Comparison of ENCODE assay signal across 20 cellular contexts in the genomic region with DNA sequence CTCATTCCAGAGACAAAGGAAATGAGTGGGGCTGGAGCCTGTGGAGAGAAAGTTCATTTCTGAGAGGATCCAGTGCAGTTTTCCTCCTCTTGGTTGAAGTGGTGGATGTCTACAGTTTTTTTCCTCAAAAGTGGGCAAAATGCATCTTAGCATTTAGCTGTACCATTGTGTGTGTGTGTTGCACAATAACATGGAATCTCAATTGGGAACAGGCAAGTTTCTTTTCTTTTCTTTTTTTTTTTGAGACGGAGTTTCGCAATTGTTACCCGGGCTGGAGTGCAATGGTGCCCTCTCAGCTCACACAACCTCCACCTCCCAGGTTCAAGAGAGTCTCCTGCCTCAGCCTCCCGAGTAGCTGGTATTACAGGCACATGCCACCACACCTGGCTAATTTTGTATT.
A peak's percentile ranks its signal among the peaks of the same experiment; 100 is the strongest.
DNase-seq lines count a peak whose midpoint lies in the region; ATAC-seq, FAIRE-seq and TF ChIP-seq lines count a peak whose summit lies in the region.
"Had no signal": no experiment of that assay in that cellular context is flagged by ENCODE, and none has a peak within 500 bp of the region (broad histone marks: within the 10 kb centered on the region; RNA-seq: fewer than 3 reads in every experiment).

No MANE protein-coding gene starts in this region.

- intact Hi-C loops in MCF 10A (cut with micrococcal nuclease) (no loop called here), breast epithelium (cut with DNase I; ENCODE audit: low total_unique reads) (no loop called here)

- H3K27me3 Mint-ChIP-seq in MCF 10A (ENCODE audit: insufficient read depth, unreplicated experiment) = no peaks in the 10 kb centered on the region

- H3K9me3 ChIP-seq in breast epithelium (no peaks in the 10 kb centered on the region), adipocyte (ENCODE audit: control insufficient read depth, low read length) (no peaks in the 10 kb centered on the region)

- H3K4me1 ChIP-seq in breast epithelium (no peaks in the 10 kb centered on the region), adipocyte (ENCODE audit: control insufficient read depth, insufficient read depth, low read length) (no peaks in the 10 kb centered on the region)

- BruUV-seq in MCF 10A (replicated peaks; lab: Mats Ljungman, UMichigan) = no TSS peak

- H3K36me3 ChIP-seq in breast epithelium (no peaks in the 10 kb centered on the region), adipocyte (ENCODE audit: control insufficient read depth, insufficient read depth, low read length, severe bottlenecking) (no peaks in the 10 kb centered on the region)

- FAIRE-seq in GM12891 (lab: Jason Lieb, UNC) = no peak
- no peak for FAIRE-seq in urothelium cell line (lab: Jason Lieb, UNC)
- FAIRE-seq: GM12892 had no signal

- ATAC-seq in GM21390 (IDR thresholded peaks at IDR 0.05; ENCODE audit: unreplicated experiment) = no peak
- ATAC-seq: HCT116 had no signal

- peak; percentile 43 for DNase-seq in MCF 10A (ENCODE audit: unreplicated experiment)
- no peak for DNase-seq in breast epithelium (ENCODE audit: low spot score in 2 of 2)
- peak; percentile 80 for DNase-seq in adipocyte (ENCODE audit: low read depth)
- DNase-seq in fibroblast of peridontal ligament (ENCODE audit: extremely low read depth) = peak; percentile 47
- no peak for DNase-seq in GM12891 (ENCODE audit: insufficient read length, low spot score)
- no peak for DNase-seq in urothelium cell line (ENCODE audit: low spot score)
- no peak for DNase-seq in foreskin melanocyte
- DNase-seq: 8988T, DND-41, GDM1, KG1, NCI-H1436, NCI-H2029, NCI-H510A, PC-9 had no signal

- POLR2A ChIA-PET in MCF 10A (lab: Yijun Ruan, JAX) = no interaction called here

- H3K9me3 Mint-ChIP-seq in MCF 10A (ENCODE audit: unreplicated experiment) = no peaks in the 10 kb centered on the region

- H3K36me3 Mint-ChIP-seq in MCF 10A (ENCODE audit: insufficient read depth, unreplicated experiment) = no peaks in the 10 kb centered on the region

- H3K27me3 ChIP-seq in breast epithelium = no peaks in the 10 kb centered on the region
- no peaks in the 10 kb centered on the region for H3K27me3 ChIP-seq in adipocyte (replicated peaks; ENCODE audit: control insufficient read depth, insufficient read depth, low read length)

- H3K9ac ChIP-seq in adipocyte (ENCODE audit: low read length) = no peak overlapping the region

- no peak overlapping the region for H3K27ac ChIP-seq in breast epithelium
- H3K27ac ChIP-seq: C4-2B, HL-60, PC-9 had no signal

- no peaks in the 10 kb centered on the region for H3K4me1 Mint-ChIP-seq in MCF 10A (ENCODE audit: insufficient read depth, unreplicated experiment)

- H3K4me3 Mint-ChIP-seq in MCF 10A (ENCODE audit: unreplicated experiment) = no peak overlapping the region

- TF ChIP-seq POLR2A in breast epithelium (IDR thresholded peaks at IDR 0.05) (no peak), GM12891 (IDR thresholded peaks at IDR 0.05; ENCODE audit: low read depth, low read length) (no peak)

- no peak for TF ChIP-seq CTCF in MCF 10A (IDR thresholded peaks at IDR 0.05; ENCODE audit: unreplicated experiment)
- TF ChIP-seq CTCF in breast epithelium (IDR thresholded peaks at IDR 0.05) = no peak

- H3K4me3 ChIP-seq in breast epithelium (no peak overlapping the region), adipocyte (ENCODE audit: low read length) (no peak overlapping the region)
- H3K4me3 ChIP-seq: PC-9 had no signal

- CTCF ChIA-PET in MCF 10A (lab: Yijun Ruan, JAX) = interaction anchor here (1.0 to 1.3 kb wide), 2 partner anchors 10 to 22 kb away, joined by 3 read pairs; no protein-coding TSS in a partner anchor

- H3K27ac Mint-ChIP-seq in MCF 10A (ENCODE audit: low read depth, unreplicated experiment) = no peak overlapping the region

TF ChIP-seq in GM12891, 5 proteins besides CTCF, POLR2A, EP300 and RAD21:
- TF ChIP-seq TAF1 (IDR thresholded peaks at IDR 0.05; ENCODE audit: low read depth, low read length) = no peak
- no peak for TF ChIP-seq SPI1 (IDR thresholded peaks at IDR 0.05; ENCODE audit: low read depth, low read length)
- TF ChIP-seq POU2F2 (IDR thresholded peaks at IDR 0.05; ENCODE audit: low read depth, low read length) = no peak
- no peak for TF ChIP-seq POLR2AphosphoS5 (IDR thresholded peaks at IDR 0.05; ENCODE audit: low read depth, low read length)
- no peak for TF ChIP-seq PAX5 (IDR thresholded peaks at IDR 0.05; ENCODE audit: insufficient read depth, low read length, severe bottlenecking)

Comparison
In these comparisons a context has a peak if more than half of its experiments do, and no peak if none do; other contexts are left out.
1. DNase-seq: peak in MCF 10A (single experiment), adipocyte (single experiment) and fibroblast of peridontal ligament (single experiment); none in breast epithelium (0 of 2), GM12891 (single experiment), urothelium cell line (single experiment) and foreskin melanocyte (single experiment).